19 cellular contexts compared by ENCODE assay signal in genomic region chr14:32623300-32624093, GRCh38.
DNase-seq lines count a peak whose midpoint lies in the region; ATAC-seq, FAIRE-seq and TF ChIP-seq lines count a peak whose summit lies in the region.
"Had no signal": no experiment of that assay in that cellular context is flagged by ENCODE, and none has a peak within 500 bp of the region (broad histone marks: within the 10 kb centered on the region; RNA-seq: fewer than 3 reads in every experiment).

No MANE protein-coding gene starts in this region.

- no peaks in the 10 kb centered on the region for H3K27me3 ChIP-seq in IMR-90 (ENCODE audit: control insufficient read depth, insufficient read depth, low read length)
- H3K27me3 ChIP-seq in mammary epithelial cell (ENCODE audit: insufficient read depth, low read length) = no peaks in the 10 kb centered on the region
- no peaks in the 10 kb centered on the region for H3K27me3 ChIP-seq in keratinocyte (ENCODE audit: control insufficient read depth, extremely low read depth, insufficient read depth, low read length)
- H3K27me3 ChIP-seq: body of pancreas had no signal

- no peak overlapping the region for H2BK15ac ChIP-seq in IMR-90 (ENCODE audit: low read depth, low read length)

- no peak overlapping the region for H2AFZ ChIP-seq in IMR-90 (replicated peaks; ENCODE audit: low read length, poor library complexity)
- H2AFZ ChIP-seq in mammary epithelial cell (ENCODE audit: low read depth, low read length) = no peak overlapping the region
- H2AFZ ChIP-seq in keratinocyte (ENCODE audit: control insufficient read depth, low read length) = no peak overlapping the region

- H3K18ac ChIP-seq in IMR-90 (ENCODE audit: low read depth, low read length) = no peak overlapping the region

- no peak overlapping the region for H2AK5ac ChIP-seq in IMR-90 (ENCODE audit: low read depth, low read length)

- no peak overlapping the region for H3K9ac ChIP-seq in IMR-90 (ENCODE audit: low read depth, low read length)
- H3K9ac ChIP-seq in mammary epithelial cell (ENCODE audit: insufficient read depth, low read length) = no peak overlapping the region
- H3K9ac ChIP-seq in keratinocyte (ENCODE audit: control insufficient read depth, extremely low read depth, insufficient read depth, low read length) = no peak overlapping the region

- no peak overlapping the region for H3K4ac ChIP-seq in IMR-90 (ENCODE audit: low read depth, low read length)

- BruUV-seq in IMR-90 (replicated peaks; lab: Mats Ljungman, UMichigan) = no TSS peak
- BruUV-seq in mammary epithelial cell (replicated peaks; lab: Mats Ljungman, UMichigan) = no TSS peak

- no peak overlapping the region for H3K4me3 ChIP-seq in IMR-90 (ENCODE audit: insufficient read depth, low read depth, low read length)
- H3K4me3 ChIP-seq in mammary epithelial cell (replicated peaks in 1 of 3; ENCODE audit: insufficient read depth in 1 of 3, low read depth in 2 of 3, low read length in 3 of 3) = no peak overlapping the region
- H3K4me3 ChIP-seq in keratinocyte (ENCODE audit: control insufficient read depth in 2 of 3, extremely low read depth in 1 of 3, insufficient read depth in 2 of 3, low read depth in 1 of 3, low read length in 3 of 3) = no peak overlapping the region
- H3K4me3 ChIP-seq: body of pancreas, psoas muscle had no signal

- H3K23ac ChIP-seq in IMR-90 (ENCODE audit: low read depth, low read length) = no peak overlapping the region; the same call in 1 of the 2 replicates

- H3K4me1 ChIP-seq in IMR-90 (ENCODE audit: control insufficient read depth, insufficient read depth, low read length) (no peaks in the 10 kb centered on the region), mammary epithelial cell (ENCODE audit: insufficient read depth, low read length) (peaks cover 8% of the 10 kb centered on the region), keratinocyte (ENCODE audit: control insufficient read depth, extremely low read depth, insufficient read depth, low read length) (peaks cover 7% of the 10 kb centered on the region)
- H3K4me1 ChIP-seq: body of pancreas had no signal

- TF ChIP-seq RAD21 in IMR-90 (IDR thresholded peaks at IDR 0.05; ENCODE audit: low read length) = no peak

- H4K20me1 ChIP-seq in IMR-90 (ENCODE audit: insufficient read depth, low read length) (no peaks in the 10 kb centered on the region), mammary epithelial cell (ENCODE audit: insufficient read depth, low read length) (no peaks in the 10 kb centered on the region), keratinocyte (ENCODE audit: control insufficient read depth, extremely low read depth, insufficient read depth, low read length) (no peaks in the 10 kb centered on the region)

- TF ChIP-seq CTCF in IMR-90 (conservative IDR thresholded peaks at IDR 0.05; ENCODE audit: low read depth, low read length) = no peak
- no peak for TF ChIP-seq CTCF in mammary epithelial cell (conservative IDR thresholded peaks at IDR 0.05 in 1 of 2, IDR thresholded peaks at IDR 0.05 in 1 of 2; ENCODE audit: extremely low read depth in 1 of 2, insufficient read depth in 1 of 2, low read depth in 1 of 2, low read length in 2 of 2)
- no peak for TF ChIP-seq CTCF in keratinocyte (optimal IDR thresholded peaks at IDR 0.05 in 1 of 3, IDR thresholded peaks at IDR 0.05 in 1 of 3, conservative IDR thresholded peaks at IDR 0.05 in 1 of 3; ENCODE audit: extremely low read depth in 1 of 3, insufficient read depth in 2 of 3, low read length in 3 of 3)

- ATAC-seq in IMR-90 (ENCODE audit: low read depth) (no peak), GM19395 (IDR thresholded peaks at IDR 0.05; ENCODE audit: unreplicated experiment) (no peak), GM19463 (IDR thresholded peaks at IDR 0.05; ENCODE audit: unreplicated experiment) (no peak)
- ATAC-seq: body of pancreas; natural killer cell treated with Interleukin-12 subunit alpha and Interleukin-12 subunit beta and Interleukin-15 and Interleukin-18, amount 100 ng/mL, for 72 hours had no signal

- no peak overlapping the region for H4K5ac ChIP-seq in IMR-90 (ENCODE audit: low read depth, low read length)

- dilution Hi-C loops in IMR-90 (cut with HindIII; ENCODE audit: low sequenced_read_pairs, unreplicated experiment) = no loop called here
- dilution Hi-C loops in mammary epithelial cell (cut with HindIII; ENCODE audit: low sequenced_read_pairs) = no loop called here
- dilution Hi-C loops in keratinocyte (cut with MboI; ENCODE audit: extremely low pct_ligation_motif_present, low sequenced_read_pairs) = no loop called here

- peak; percentile 24 for DNase-seq in AG20443 (ENCODE audit: low spot score)
- DNase-seq in IMR-90 = peak; percentile 19
- DNase-seq in mammary epithelial cell = peak; percentile 31
- DNase-seq in keratinocyte (ENCODE audit: low read depth, low spot score) = no peak
- no peak for DNase-seq in Ammon's horn (ENCODE audit: low spot score)
- no peak for DNase-seq in stimulated activated CD4-positive, alpha-beta T cell treated with anti-CD3 and anti-CD28 coated beads, Interleukin-1b, Interleukin-23, amount 100 ng/mL, for 48 hours
- DNase-seq: activated CD4-positive, alpha-beta T cell treated with anti-CD3 and anti-CD28 coated beads, Interleukin-2, amount 10 ng/mL, durations not matched to agents 7 days and 5 days; activated T-cell treated with anti-CD3 and anti-CD28 coated beads, Interleukin-2, amount 50 U/mL, for 1 hour; body of pancreas; DMS 273 treated with DMSO at 0.1 percent for 48 hours; MV-4-11; NCI-H2081 treated with DMSO at 0.1 percent for 48 hours; NCI-H526; psoas muscle; stimulated activated naive CD4-positive, alpha-beta T cell treated with Interleukin-2 at 50 U/mL for 16 hours had no signal

- in situ Hi-C loops in IMR-90 (cut with MboI; ENCODE audit: low sequenced_read_pairs) (no loop called here), mammary epithelial cell (cut with MboI; ENCODE audit: low sequenced_read_pairs in 2 of 2) (no loop called here)

- H3K36me3 ChIP-seq in IMR-90 (ENCODE audit: control insufficient read depth, insufficient read depth, low read length) (no peaks in the 10 kb centered on the region), mammary epithelial cell (ENCODE audit: insufficient read depth, low read length) (no peaks in the 10 kb centered on the region), keratinocyte (ENCODE audit: control insufficient read depth in 2 of 2, extremely low read depth in 1 of 2, insufficient read depth in 2 of 2, low read length in 2 of 2) (no peaks in the 10 kb centered on the region)

- H3K27ac ChIP-seq in IMR-90 (ENCODE audit: insufficient read depth, low read length) = no peak overlapping the region
- no peak overlapping the region for H3K27ac ChIP-seq in mammary epithelial cell (ENCODE audit: insufficient read depth, low read depth, low read length)
- H3K27ac ChIP-seq in keratinocyte (ENCODE audit: control insufficient read depth, insufficient read depth, low read length) = no peak overlapping the region
- H3K27ac ChIP-seq: body of pancreas, psoas muscle had no signal

- H2BK5ac ChIP-seq in IMR-90 (ENCODE audit: low read depth, low read length, poor library complexity, severe bottlenecking) = no peak overlapping the region

- 0 out of 2 replicates have a peak overlapping the region, but pooled peaks have one; percentile 10 for H3K14ac ChIP-seq in IMR-90 (replicated peaks; ENCODE audit: low read depth, low read length)

- no peak for TF ChIP-seq POLR2A in IMR-90 (IDR thresholded peaks at IDR 0.05; ENCODE audit: low read depth, low read length)

- no peak overlapping the region for H3K56ac ChIP-seq in IMR-90 (ENCODE audit: extremely low read depth, insufficient read depth, low read length)

- H2BK20ac ChIP-seq in IMR-90 (ENCODE audit: low read depth, low read length) = no peak overlapping the region

- H3K79me2 ChIP-seq in mammary epithelial cell (ENCODE audit: insufficient read depth, low read length) (no peaks in the 10 kb centered on the region), keratinocyte (ENCODE audit: control insufficient read depth, insufficient read depth, low read length) (no peaks in the 10 kb centered on the region)

- POLR2A ChIA-PET in IMR-90 (lab: Charles Lee; ENCODE audit: unreplicated experiment) = no interaction called here

- H2BK120ac ChIP-seq in IMR-90 (ENCODE audit: low read depth, low read length) = no peak overlapping the region

- CTCF ChIA-PET in IMR-90 (lab: Yijun Ruan, JAX) (no interaction called here), mammary epithelial cell (lab: Charles Lee; ENCODE audit: low non-redundant PET) (no interaction called here)

- no peaks in the 10 kb centered on the region for H3K9me3 ChIP-seq in IMR-90 (ENCODE audit: control insufficient read depth, insufficient read depth, low read length)
- no peaks in the 10 kb centered on the region for H3K9me3 ChIP-seq in mammary epithelial cell (replicated peaks; ENCODE audit: insufficient read depth, low read length)
- no peaks in the 10 kb centered on the region for H3K9me3 ChIP-seq in keratinocyte (ENCODE audit: control insufficient read depth, low read depth, low read length)
- H3K9me3 ChIP-seq: body of pancreas, psoas muscle had no signal

- intact Hi-C loops in IMR-90 (cut with micrococcal nuclease) = no loop called here
- intact Hi-C loops in mammary epithelial cell (cut with micrococcal nuclease) = no loop called here

- H3K4me2 ChIP-seq in IMR-90 (ENCODE audit: low read depth, low read length) = no peak overlapping the region
- peak overlapping the region; percentile 16 for H3K4me2 ChIP-seq in mammary epithelial cell (ENCODE audit: insufficient read depth, low read depth, low read length)
- peak overlapping the region; percentile 12 for H3K4me2 ChIP-seq in keratinocyte (ENCODE audit: control insufficient read depth, extremely low read depth, insufficient read depth, low read depth, low read length)

- peak; percentile 63 for FAIRE-seq in keratinocyte (lab: Jason Lieb, UNC)
- FAIRE-seq: TTC549 had no signal

- no peaks in the 10 kb centered on the region for H3K79me1 ChIP-seq in IMR-90 (ENCODE audit: low read depth in 1 of 2, low read length in 2 of 2)

- H2AK9ac ChIP-seq in IMR-90 (replicated peaks; ENCODE audit: low read depth, low read length, poor library complexity) = no peak overlapping the region

- H3K9me1 ChIP-seq in IMR-90 (ENCODE audit: insufficient read depth, low read length) = no peaks in the 10 kb centered on the region
- H3K9me1 ChIP-seq in keratinocyte (ENCODE audit: control insufficient read depth, extremely low read depth, insufficient read depth, low read length) = no peaks in the 10 kb centered on the region

- WGBS in IMR-90 (ENCODE audit: extremely low coverage in 2 of 2, insufficient read length in 1 of 2), 2 experiments = no CpG with 5 or more reads among the region's 4 CpGs
- 75% methylated on average over 4 of the region's 4 CpGs for WGBS in mammary epithelial cell (ENCODE audit: low coverage, missing lambda C conversion rate)

- no peak overlapping the region for H4K91ac ChIP-seq in IMR-90 (ENCODE audit: insufficient read depth, low read depth, low read length)

- no peak overlapping the region for H4K8ac ChIP-seq in IMR-90 (ENCODE audit: low read depth in 2 of 2, low read length in 2 of 2)

TF ChIP-seq in IMR-90, 13 proteins besides CTCF, POLR2A, EP300 and RAD21:
- TF ChIP-seq SMC3 (IDR thresholded peaks at IDR 0.05; ENCODE audit: low read depth, low read length) (no peak), MAFK (IDR thresholded peaks at IDR 0.05; ENCODE audit: low read depth, low read length) (peak; percentile 33; the same call in 1 of the 2 replicates)

Comparison
In these comparisons a context has a peak if more than half of its experiments do, and no peak if none do; other contexts are left out.
1. DNase-seq: peak in AG20443 (single experiment), IMR-90 (single experiment) and mammary epithelial cell (single experiment); none in keratinocyte (single experiment), Ammon's horn (single experiment) and stimulated activated CD4-positive, alpha-beta T cell treated with anti-CD3 and anti-CD28 coated beads, Interleukin-1b, Interleukin-23, amount 100 ng/mL, for 48 hours (single experiment).